Comparison of ENCODE assay signal across 14 cellular contexts in genomic region chrX:154575076-154575475, GRCh38. TPM values are rescaled to one million over a fixed set of nuclear protein-coding genes. Genes with fewer than 3 reads are reported as not detected.
DNase-seq lines count a peak whose midpoint lies in the region; ATAC-seq, FAIRE-seq and TF ChIP-seq lines count a peak whose summit lies in the region.
"Not testable (repeated sequence)": the region's sequence is repeated elsewhere in the genome, so short reads cannot be mapped to it uniquely, and the experiment has no call there.
"Had no signal": no experiment of that assay in that cellular context is flagged by ENCODE, and none has a peak within 500 bp of the region (broad histone marks: within the 10 kb centered on the region; RNA-seq: fewer than 3 reads in every experiment).

No MANE protein-coding gene starts in this region.

- not testable (repeated sequence) for H3K4me2 ChIP-seq in A549; GM23338; K562 (ENCODE audit: insufficient read depth, low read length)

- no CpG with 5 or more reads among the region's 5 CpGs for WGBS in A549 (ENCODE audit: missing lambda C conversion rate)
- WGBS in K562 (ENCODE audit: insufficient coverage, low coverage, missing lambda C conversion rate) = no CpG with 5 or more reads among the region's 5 CpGs

- not testable (repeated sequence) for H3K36me3 Mint-ChIP-seq in GM23338 (ENCODE audit: low read depth); natural killer cell

- not testable (repeated sequence) for H3K79me2 ChIP-seq in GM23338 (replicated peaks; ENCODE audit: insufficient read depth); K562 (ENCODE audit: control insufficient read depth, insufficient read depth, low read length)

- H3K4me1 ChIP-seq in A549; GM23338 (ENCODE audit: insufficient read depth); K562 (replicated peaks in 1 of 2; ENCODE audit: control insufficient read depth in 2 of 2, insufficient read depth in 2 of 2, low read length in 2 of 2): not testable (repeated sequence)

- TF ChIP-seq RAD21 in A549 (conservative IDR thresholded peaks at IDR 0.05 in 1 of 2, IDR thresholded peaks at IDR 0.05 in 1 of 2); K562 (CRISPR knock-in tag; conservative IDR thresholded peaks at IDR 0.05 in 1 of 2, IDR thresholded peaks at IDR 0.05 in 1 of 2): not testable (repeated sequence)

- CTCF ChIA-PET in A549 (lab: Yijun Ruan, JAX); K562 (lab: Yijun Ruan, JAX; ENCODE audit: low intra/inter-chr PET ratio): not testable (repeated sequence)

- H3K9me2 ChIP-seq in GM23338 (ENCODE audit: insufficient read depth) = not testable (repeated sequence)

- POLR2A ChIA-PET in A549 (lab: Yijun Ruan, JAX); K562 (lab: Yijun Ruan, JAX): not testable (repeated sequence)

- not testable (repeated sequence) for H3K27ac ChIP-seq in A549; GM23338 (ENCODE audit: low read depth); K562 (ENCODE audit: extremely low read depth, low read depth, low read length)

- H3K9ac ChIP-seq in K562 (ENCODE audit: insufficient read depth in 1 of 2, low read depth in 2 of 2, low read length in 2 of 2) = not testable (repeated sequence)

- not testable (repeated sequence) for H3K4me3 ChIP-seq in A549, GM23338, K562

- H3K4me1 Mint-ChIP-seq in GM23338, natural killer cell: not testable (repeated sequence)

- not testable (repeated sequence) for H3K27me3 ChIP-seq in GM23338 (ENCODE audit: insufficient read depth); K562 (ENCODE audit: control insufficient read depth in 2 of 2, insufficient read depth in 2 of 2, low read length in 2 of 2)

- not testable (repeated sequence) for TF ChIP-seq POLR2A in A549 (IDR thresholded peaks at IDR 0.05; ENCODE audit: low read length); K562 (conservative IDR thresholded peaks at IDR 0.05)

- peak; percentile 99 for FAIRE-seq in A549 (lab: Jason Lieb, UNC)
- FAIRE-seq in TTC549 (lab: Jason Lieb, UNC) = peak; percentile 34
- peak; percentile 95 for FAIRE-seq in K562 (lab: Jason Lieb, UNC)

- H3K27me3 Mint-ChIP-seq in GM23338 (ENCODE audit: insufficient read depth, low read depth, poor library complexity); natural killer cell (ENCODE audit: low read depth in 2 of 2): not testable (repeated sequence)

- H4K20me1 ChIP-seq in GM23338 (replicated peaks; ENCODE audit: insufficient read depth); K562 (replicated peaks; ENCODE audit: control insufficient read depth, insufficient read depth, low read length): not testable (repeated sequence)

- H3K4me3 Mint-ChIP-seq in GM23338, natural killer cell: not testable (repeated sequence)

- not testable (repeated sequence) for TF ChIP-seq CTCF in A549 (IDR thresholded peaks at IDR 0.05); GM23338 (conservative IDR thresholded peaks at IDR 0.05; ENCODE audit: low read depth in 2 of 2); K562 (IDR thresholded peaks at IDR 0.05 in 2 of 3, conservative IDR thresholded peaks at IDR 0.05 in 1 of 3; ENCODE audit: insufficient read depth in 2 of 3, low read depth in 1 of 3, low read length in 3 of 3); natural killer cell (IDR thresholded peaks at IDR 0.05)

- in situ Hi-C loops in K562 (cut with MboI) = loop anchor here (25.0 kb wide), 1 partner anchor 162 kb away; no protein-coding TSS in a partner anchor

- ATAC-seq in A549 (peak; percentile 79 to 86), GM23338 (peak; percentile 84), K562 (peak; percentile 85), left ventricle myocardium superior (peak; percentile 68), natural killer cell (peak; percentile 58 to 76 (median 76))

- H3K9me3 Mint-ChIP-seq in GM23338, natural killer cell: not testable (repeated sequence)

- BruUV-seq in K562 (replicated peaks; lab: Mats Ljungman, UMichigan) = not testable (repeated sequence)

- H3K9me1 ChIP-seq in K562 (ENCODE audit: control insufficient read depth, insufficient read depth, low read length) = not testable (repeated sequence)

- H3K36me3 ChIP-seq in GM23338 (ENCODE audit: insufficient read depth); K562 (ENCODE audit: control insufficient read depth, insufficient read depth, low read length): not testable (repeated sequence)

- H3F3A ChIP-seq in GM23338 (replicated peaks; ENCODE audit: low read depth) = not testable (repeated sequence)

- not testable (repeated sequence) for DNase-seq in A549 (ENCODE audit: low read depth in 1 of 2, low spot score in 1 of 2); GM23338 (ENCODE audit: low spot score); K562 (ENCODE audit: extremely low read depth in 1 of 4, low spot score in 3 of 4); left ventricle myocardium superior; natural killer cell

- not testable (repeated sequence) for H3K9me3 ChIP-seq in A549; K562 (replicated peaks; ENCODE audit: control insufficient read depth, insufficient read depth, low read depth, low read length)

- intact Hi-C loops in K562 (cut with micrococcal nuclease); left ventricle myocardium superior (cut with micrococcal nuclease); natural killer cell (cut with micrococcal nuclease): not testable (repeated sequence)

- TF ChIP-seq EP300 in A549 (IDR thresholded peaks at IDR 0.05); K562 (IDR thresholded peaks at IDR 0.05; ENCODE audit: low read length): not testable (repeated sequence)

- H2AFZ ChIP-seq in GM23338; K562 (ENCODE audit: low read depth, low read length): not testable (repeated sequence)

- H3K27ac Mint-ChIP-seq in GM23338, natural killer cell: not testable (repeated sequence)

RNA-seq across cellular contexts. Expression of gene CTAG1A, which starts 9.9 kb away (rescaled TPM):
- polyA plus RNA-seq in A549 (2011; rRNA removed) = not detected in 2 replicates
- not detected in 2 replicates for polyA plus RNA-seq in A549 (2012; cell fraction: cytosol; rRNA removed)
- 0.22 TPM in 1 of 2 replicates, not detected in the other for polyA plus RNA-seq in A549 (2012; cell fraction: nucleus; rRNA removed)
- polyA plus RNA-seq in A549 (2017; fragmentation: RNase III; extraction: RNeasy Plus Mini Kit Qiagen cat#74134 plus additional on column Dnase treatment) = not detected in 3 replicates
- polyA minus RNA-seq in A549 (2011; rRNA and poly(A)+ RNA removed) = not detected in 2 replicates
- total RNA-seq in GM23338 (2014; rRNA removed; shearing (Covaris generic)) = not detected in 2 replicates
- polyA plus RNA-seq in GM23338 (2016; fragmentation: Nextera tagmentation; extraction: Ambion mirVana) = not detected in 2 replicates
- total RNA-seq in K562 (2011; cell fraction: chromatin; rRNA removed; ENCODE audit: low replicate concordance) = not detected in 2 replicates
- not detected in 2 replicates for total RNA-seq in K562 (2011; cell fraction: nucleolus; rRNA removed)
- total RNA-seq in K562 (2011; cell fraction: nucleoplasm; rRNA removed) = not detected in 2 replicates
- total RNA-seq in K562 (2014; rRNA removed) = 0.32 TPM in 1 of 2 replicates, not detected in the other
- total RNA-seq in K562 (2014; rRNA removed; fragmentation: Illumina TruSeq; extraction: Trizol) = not detected in 2 replicates
- total RNA-seq in K562 (2015; rRNA removed; fragmentation: Illumina TruSeq; extraction: Trizol) = not detected in 2 replicates
- total RNA-seq in K562 (2021) = not detected in 2 replicates
- polyA plus RNA-seq in K562 (2011; rRNA removed) = 0.12 TPM in 1 of 2 replicates, not detected in the other
- not detected in 2 replicates for polyA plus RNA-seq in K562 (2011; cell fraction: cytosol; rRNA removed)
- not detected in 2 replicates for polyA plus RNA-seq in K562 (2011; cell fraction: nucleus; rRNA removed)
- not detected in 2 replicates for polyA plus RNA-seq in K562 (2012)
- polyA plus RNA-seq in K562 (2014; fragmentation: Illumina TruSeq; extraction: Trizol) = not detected in 2 replicates
- polyA plus RNA-seq in K562 (2014; fragmentation: Nextera tagmentation; extraction: Ambion mirVana) = not detected
- not detected in 2 replicates for polyA plus RNA-seq in K562 (2014; rRNA removed)
- not detected in 2 replicates for polyA minus RNA-seq in K562 (2011; rRNA and poly(A)+ RNA removed)
- not detected in 2 replicates for polyA minus RNA-seq in K562 (2011; cell fraction: cytosol; rRNA and poly(A)+ RNA removed)
- not detected in 2 replicates for polyA minus RNA-seq in K562 (2011; cell fraction: nucleus; rRNA and poly(A)+ RNA removed)
- not detected for total RNA-seq in left ventricle myocardium superior
- total RNA-seq in natural killer cell = not detected
- total RNA-seq: activated CD4-positive, alpha-beta T cell treated with anti-CD3 and anti-CD28 coated beads, Interleukin-2, amount 10 ng/mL, durations not matched to agents 24 days and 14 days; fibroblast of lung; glomerular endothelial cell; kidney; MCF 10A; RPMI7951; upper lobe of left lung had no signal
- polyA plus RNA-seq: fibroblast of lung, small intestine had no signal

RNA-seq across cellular contexts. Expression of gene IKBKG, which starts 27.7 kb away (rescaled TPM):
- polyA plus RNA-seq in A549 (2011; rRNA removed) (19.7 and 22.1 TPM in 2 replicates), A549 (2017; fragmentation: RNase III; extraction: RNeasy Plus Mini Kit Qiagen cat#74134 plus additional on column Dnase treatment) (33.4 to 38.8 TPM (median 34.2 TPM) in 3 replicates), GM23338 (2016; fragmentation: Nextera tagmentation; extraction: Ambion mirVana) (11.5 and 12.6 TPM in 2 replicates), K562 (2011; rRNA removed) (23.4 and 29.9 TPM in 2 replicates), K562 (2014; fragmentation: Illumina TruSeq; extraction: Trizol) (18.6 and 29.3 TPM in 2 replicates), K562 (2014; fragmentation: Nextera tagmentation; extraction: Ambion mirVana) (under 1 TPM; 0.68 to 0.99 TPM), K562 (2014; rRNA removed) (52.9 and 60.0 TPM in 2 replicates)
- 38.7 and 46.2 TPM in 2 replicates for polyA plus RNA-seq in A549 (2012; cell fraction: cytosol; rRNA removed)
- 117 and 119 TPM in 2 replicates for polyA plus RNA-seq in A549 (2012; cell fraction: nucleus; rRNA removed)
- 9.9 and 14.9 TPM in 2 replicates for polyA minus RNA-seq in A549 (2011; rRNA and poly(A)+ RNA removed)
- total RNA-seq in GM23338 (2014; rRNA removed; shearing (Covaris generic)) = 13.5 and 14.9 TPM in 2 replicates
- total RNA-seq in K562 (2011; cell fraction: chromatin; rRNA removed; ENCODE audit: low replicate concordance) = 24.9 and 66.1 TPM in 2 replicates
- 52.9 and 57.4 TPM in 2 replicates for total RNA-seq in K562 (2011; cell fraction: nucleolus; rRNA removed)
- total RNA-seq in K562 (2011; cell fraction: nucleoplasm; rRNA removed) = 30.5 and 36.4 TPM in 2 replicates
- total RNA-seq in K562 (2014; rRNA removed) (28.2 and 45.3 TPM in 2 replicates), K562 (2014; rRNA removed; fragmentation: Illumina TruSeq; extraction: Trizol) (6.8 and 10.6 TPM in 2 replicates), K562 (2015; rRNA removed; fragmentation: Illumina TruSeq; extraction: Trizol) (21.9 and 22.2 TPM in 2 replicates), K562 (2021) (46.2 and 51.8 TPM in 2 replicates), left ventricle myocardium superior (15.5 TPM), natural killer cell (10 to 100 TPM; 64.8 to 84.6 (median 84.1) TPM)
- 34.4 and 69.6 TPM in 2 replicates for polyA plus RNA-seq in K562 (2011; cell fraction: cytosol; rRNA removed)
- polyA plus RNA-seq in K562 (2011; cell fraction: nucleus; rRNA removed) = 90.6 and 112 TPM in 2 replicates
- polyA plus RNA-seq in K562 (2012) = 32.7 and 39.8 TPM in 2 replicates
- 4.2 and 5.7 TPM in 2 replicates for polyA minus RNA-seq in K562 (2011; rRNA and poly(A)+ RNA removed)
- 16.6 and 19.2 TPM in 2 replicates for polyA minus RNA-seq in K562 (2011; cell fraction: cytosol; rRNA and poly(A)+ RNA removed)
- 19.4 and 22.9 TPM in 2 replicates for polyA minus RNA-seq in K562 (2011; cell fraction: nucleus; rRNA and poly(A)+ RNA removed)

RNA-seq across cellular contexts. Expression of gene G6PD, which starts 28.4 kb away (rescaled TPM):
- polyA plus RNA-seq in A549 (2011; rRNA removed) (692 and 774 TPM in 2 replicates), A549 (2017; fragmentation: RNase III; extraction: RNeasy Plus Mini Kit Qiagen cat#74134 plus additional on column Dnase treatment) (1,409 to 1,481 TPM (median 1,465 TPM) in 3 replicates), GM23338 (2016; fragmentation: Nextera tagmentation; extraction: Ambion mirVana) (14.3 and 14.4 TPM in 2 replicates), K562 (2011; rRNA removed) (44.6 and 133 TPM in 2 replicates), K562 (2014; fragmentation: Illumina TruSeq; extraction: Trizol) (222 and 260 TPM in 2 replicates), K562 (2014; fragmentation: Nextera tagmentation; extraction: Ambion mirVana) (10 to 100 TPM in 1 of 2 experiments, 1 to 10 TPM in 1; 2.9 to 18.3 TPM), K562 (2014; rRNA removed) (86.3 and 104 TPM in 2 replicates)
- 1,222 and 1,527 TPM in 2 replicates for polyA plus RNA-seq in A549 (2012; cell fraction: cytosol; rRNA removed)
- 2,784 and 3,385 TPM in 2 replicates for polyA plus RNA-seq in A549 (2012; cell fraction: nucleus; rRNA removed)
- polyA minus RNA-seq in A549 (2011; rRNA and poly(A)+ RNA removed) = 756 and 969 TPM in 2 replicates
- 66.2 and 66.7 TPM in 2 replicates for total RNA-seq in GM23338 (2014; rRNA removed; shearing (Covaris generic))
- 99.3 and 369 TPM in 2 replicates for total RNA-seq in K562 (2011; cell fraction: chromatin; rRNA removed; ENCODE audit: low replicate concordance)
- total RNA-seq in K562 (2011; cell fraction: nucleolus; rRNA removed) = 201 and 212 TPM in 2 replicates
- total RNA-seq in K562 (2011; cell fraction: nucleoplasm; rRNA removed) = 122 and 126 TPM in 2 replicates
- total RNA-seq in K562 (2014; rRNA removed) (80.2 and 104 TPM in 2 replicates), K562 (2014; rRNA removed; fragmentation: Illumina TruSeq; extraction: Trizol) (28.7 and 44.7 TPM in 2 replicates), K562 (2015; rRNA removed; fragmentation: Illumina TruSeq; extraction: Trizol) (66.4 and 73.6 TPM in 2 replicates), K562 (2021) (205 and 212 TPM in 2 replicates), left ventricle myocardium superior (10.4 TPM), natural killer cell (100 to 1,000 TPM; 184 to 220 (median 197) TPM)
- polyA plus RNA-seq in K562 (2011; cell fraction: cytosol; rRNA removed) = 69.2 and 84.8 TPM in 2 replicates
- 266 and 292 TPM in 2 replicates for polyA plus RNA-seq in K562 (2011; cell fraction: nucleus; rRNA removed)
- 217 and 238 TPM in 2 replicates for polyA plus RNA-seq in K562 (2012)
- polyA minus RNA-seq in K562 (2011; rRNA and poly(A)+ RNA removed) = 39.7 and 47.5 TPM in 2 replicates
- polyA minus RNA-seq in K562 (2011; cell fraction: cytosol; rRNA and poly(A)+ RNA removed) = 94.5 and 147 TPM in 2 replicates
- polyA minus RNA-seq in K562 (2011; cell fraction: nucleus; rRNA and poly(A)+ RNA removed) = 96.3 and 128 TPM in 2 replicates

RNA-seq across cellular contexts. Expression of gene CTAG1B, which starts 44.0 kb away (rescaled TPM):
- not detected in 2 replicates for polyA plus RNA-seq in A549 (2011; rRNA removed)
- polyA plus RNA-seq in A549 (2012; cell fraction: cytosol; rRNA removed) = not detected in 2 replicates
- polyA plus RNA-seq in A549 (2012; cell fraction: nucleus; rRNA removed) = not detected in 2 replicates
- polyA plus RNA-seq in A549 (2017; fragmentation: RNase III; extraction: RNeasy Plus Mini Kit Qiagen cat#74134 plus additional on column Dnase treatment) = not detected in 3 replicates
- polyA minus RNA-seq in A549 (2011; rRNA and poly(A)+ RNA removed) = not detected in 2 replicates
- not detected in 2 replicates for total RNA-seq in GM23338 (2014; rRNA removed; shearing (Covaris generic))
- not detected in 2 replicates for polyA plus RNA-seq in GM23338 (2016; fragmentation: Nextera tagmentation; extraction: Ambion mirVana)
- total RNA-seq in K562 (2011; cell fraction: chromatin; rRNA removed; ENCODE audit: low replicate concordance) = not detected in 2 replicates
- total RNA-seq in K562 (2011; cell fraction: nucleolus; rRNA removed) = not detected in 2 replicates
- total RNA-seq in K562 (2011; cell fraction: nucleoplasm; rRNA removed) = not detected in 2 replicates
- total RNA-seq in K562 (2014; rRNA removed) = not detected in 2 replicates
- total RNA-seq in K562 (2014; rRNA removed; fragmentation: Illumina TruSeq; extraction: Trizol) = not detected in 2 replicates
- total RNA-seq in K562 (2015; rRNA removed; fragmentation: Illumina TruSeq; extraction: Trizol) = not detected in 2 replicates
- total RNA-seq in K562 (2021) = not detected in 2 replicates
- not detected in 2 replicates for polyA plus RNA-seq in K562 (2011; rRNA removed)
- polyA plus RNA-seq in K562 (2011; cell fraction: cytosol; rRNA removed) = not detected in 2 replicates
- polyA plus RNA-seq in K562 (2011; cell fraction: nucleus; rRNA removed) = not detected in 2 replicates
- polyA plus RNA-seq in K562 (2012) = not detected in 2 replicates
- polyA plus RNA-seq in K562 (2014; fragmentation: Illumina TruSeq; extraction: Trizol) = not detected in 2 replicates
- polyA plus RNA-seq in K562 (2014; fragmentation: Nextera tagmentation; extraction: Ambion mirVana) = not detected
- polyA plus RNA-seq in K562 (2014; rRNA removed) = not detected in 2 replicates
- polyA minus RNA-seq in K562 (2011; rRNA and poly(A)+ RNA removed) = not detected in 2 replicates
- polyA minus RNA-seq in K562 (2011; cell fraction: cytosol; rRNA and poly(A)+ RNA removed) = not detected in 2 replicates
- polyA minus RNA-seq in K562 (2011; cell fraction: nucleus; rRNA and poly(A)+ RNA removed) = not detected in 2 replicates
- not detected for total RNA-seq in left ventricle myocardium superior
- total RNA-seq in natural killer cell = not detected
- total RNA-seq: activated CD4-positive, alpha-beta T cell treated with anti-CD3 and anti-CD28 coated beads, Interleukin-2, amount 10 ng/mL, durations not matched to agents 24 days and 14 days; fibroblast of lung; glomerular endothelial cell; kidney; MCF 10A; RPMI7951; upper lobe of left lung had no signal
- polyA plus RNA-seq: fibroblast of lung, small intestine had no signal

RNA-seq across cellular contexts. Expression of gene FAM3A, which starts 59.0 kb away (rescaled TPM):
- polyA plus RNA-seq in A549 (2011; rRNA removed) (18.6 and 21.7 TPM in 2 replicates), A549 (2017; fragmentation: RNase III; extraction: RNeasy Plus Mini Kit Qiagen cat#74134 plus additional on column Dnase treatment) (33.2 to 40.6 TPM (median 36.7 TPM) in 3 replicates), GM23338 (2016; fragmentation: Nextera tagmentation; extraction: Ambion mirVana) (11.8 and 12.0 TPM in 2 replicates), K562 (2011; rRNA removed) (29.2 and 44.1 TPM in 2 replicates), K562 (2014; fragmentation: Illumina TruSeq; extraction: Trizol) (24.2 and 44.9 TPM in 2 replicates), K562 (2014; fragmentation: Nextera tagmentation; extraction: Ambion mirVana) (1 to 10 TPM in 1 of 2 experiments, under 1 TPM in 1; 0.75 to 1.8 TPM), K562 (2014; rRNA removed) (62.9 and 66.7 TPM in 2 replicates)
- 47.8 and 55.1 TPM in 2 replicates for polyA plus RNA-seq in A549 (2012; cell fraction: cytosol; rRNA removed)
- 93.9 and 105 TPM in 2 replicates for polyA plus RNA-seq in A549 (2012; cell fraction: nucleus; rRNA removed)
- polyA minus RNA-seq in A549 (2011; rRNA and poly(A)+ RNA removed) = 16.1 and 21.8 TPM in 2 replicates
- 14.0 and 16.5 TPM in 2 replicates for total RNA-seq in GM23338 (2014; rRNA removed; shearing (Covaris generic))
- total RNA-seq in K562 (2011; cell fraction: chromatin; rRNA removed; ENCODE audit: low replicate concordance) = 62.3 and 136 TPM in 2 replicates
- total RNA-seq in K562 (2011; cell fraction: nucleolus; rRNA removed) = 135 and 139 TPM in 2 replicates
- 84.9 and 88.7 TPM in 2 replicates for total RNA-seq in K562 (2011; cell fraction: nucleoplasm; rRNA removed)
- total RNA-seq in K562 (2014; rRNA removed) (53.3 and 67.6 TPM in 2 replicates), K562 (2014; rRNA removed; fragmentation: Illumina TruSeq; extraction: Trizol) (6.6 and 10.0 TPM in 2 replicates), K562 (2015; rRNA removed; fragmentation: Illumina TruSeq; extraction: Trizol) (27.0 and 32.3 TPM in 2 replicates), K562 (2021) (68.9 and 70.6 TPM in 2 replicates), left ventricle myocardium superior (62.5 TPM), natural killer cell (10 to 100 TPM; 31.1 to 38.0 (median 37.3) TPM)
- 45.6 and 88.5 TPM in 2 replicates for polyA plus RNA-seq in K562 (2011; cell fraction: cytosol; rRNA removed)
- polyA plus RNA-seq in K562 (2011; cell fraction: nucleus; rRNA removed) = 159 and 221 TPM in 2 replicates
- polyA plus RNA-seq in K562 (2012) = 47.8 and 77.3 TPM in 2 replicates
- 7.6 and 13.4 TPM in 2 replicates for polyA minus RNA-seq in K562 (2011; rRNA and poly(A)+ RNA removed)
- 25.1 and 30.7 TPM in 2 replicates for polyA minus RNA-seq in K562 (2011; cell fraction: cytosol; rRNA and poly(A)+ RNA removed)
- 25.2 and 34.2 TPM in 2 replicates for polyA minus RNA-seq in K562 (2011; cell fraction: nucleus; rRNA and poly(A)+ RNA removed)
